In the genomic region with DNA sequence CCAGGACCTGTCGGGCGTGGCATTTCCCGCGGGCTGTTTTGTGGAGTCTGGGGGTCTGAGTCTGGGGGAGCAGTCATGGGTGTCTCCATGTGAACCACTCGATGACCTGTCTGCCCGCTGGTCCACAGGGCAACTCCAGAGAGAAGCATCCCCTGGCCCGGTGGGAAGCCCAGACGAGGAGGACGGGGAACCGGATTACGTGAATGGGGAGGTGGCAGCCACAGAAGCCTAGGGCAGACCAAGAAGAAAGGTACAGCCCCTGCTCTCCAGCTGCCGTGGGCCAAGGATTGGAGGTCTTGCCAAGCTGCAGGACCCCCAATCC, we compare ENCODE assay signal across 1 cellular context.
TF ChIP-seq lines count a peak whose summit lies in the region.

No MANE protein-coding gene starts in this region.

TF ChIP-seq in WTC11, 78 proteins besides CTCF, POLR2A, EP300 and RAD21 (continued from another document):
- no peak for TF ChIP-seq TCF7 (CRISPR knock-in tag; IDR thresholded peaks at IDR 0.05; ENCODE audit: low read depth)
- no peak for TF ChIP-seq RORB (CRISPR knock-in tag; IDR thresholded peaks at IDR 0.05)
- TF ChIP-seq CREM (CRISPR knock-in tag; IDR thresholded peaks at IDR 0.05), result no peak
- TF ChIP-seq NR2C2 (CRISPR knock-in tag; IDR thresholded peaks at IDR 0.05), result no peak
- TF ChIP-seq SMAD3 (CRISPR knock-in tag; IDR thresholded peaks at IDR 0.05; ENCODE audit: borderline replicate concordance), result no peak
- no peak for TF ChIP-seq ZNF317 (CRISPR knock-in tag; IDR thresholded peaks at IDR 0.05; ENCODE audit: borderline replicate concordance, low read depth)
- TF ChIP-seq, protein P1, sequence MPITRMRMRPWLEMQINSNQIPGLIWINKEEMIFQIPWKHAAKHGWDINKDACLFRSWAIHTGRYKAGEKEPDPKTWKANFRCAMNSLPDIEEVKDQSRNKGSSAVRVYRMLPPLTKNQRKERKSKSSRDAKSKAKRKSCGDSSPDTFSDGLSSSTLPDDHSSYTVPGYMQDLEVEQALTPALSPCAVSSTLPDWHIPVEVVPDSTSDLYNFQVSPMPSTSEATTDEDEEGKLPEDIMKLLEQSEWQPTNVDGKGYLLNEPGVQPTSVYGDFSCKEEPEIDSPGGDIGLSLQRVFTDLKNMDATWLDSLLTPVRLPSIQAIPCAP (CRISPR knock-in tag; IDR thresholded peaks at IDR 0.05), result no peak
- TF ChIP-seq ZBTB21 (CRISPR knock-in tag; IDR thresholded peaks at IDR 0.05; ENCODE audit: borderline replicate concordance), result no peak
- TF ChIP-seq ZNF423 (CRISPR knock-in tag; IDR thresholded peaks at IDR 0.05), result no peak
- no peak for TF ChIP-seq PRRX2 (CRISPR knock-in tag; IDR thresholded peaks at IDR 0.05)
- TF ChIP-seq, protein P2, sequence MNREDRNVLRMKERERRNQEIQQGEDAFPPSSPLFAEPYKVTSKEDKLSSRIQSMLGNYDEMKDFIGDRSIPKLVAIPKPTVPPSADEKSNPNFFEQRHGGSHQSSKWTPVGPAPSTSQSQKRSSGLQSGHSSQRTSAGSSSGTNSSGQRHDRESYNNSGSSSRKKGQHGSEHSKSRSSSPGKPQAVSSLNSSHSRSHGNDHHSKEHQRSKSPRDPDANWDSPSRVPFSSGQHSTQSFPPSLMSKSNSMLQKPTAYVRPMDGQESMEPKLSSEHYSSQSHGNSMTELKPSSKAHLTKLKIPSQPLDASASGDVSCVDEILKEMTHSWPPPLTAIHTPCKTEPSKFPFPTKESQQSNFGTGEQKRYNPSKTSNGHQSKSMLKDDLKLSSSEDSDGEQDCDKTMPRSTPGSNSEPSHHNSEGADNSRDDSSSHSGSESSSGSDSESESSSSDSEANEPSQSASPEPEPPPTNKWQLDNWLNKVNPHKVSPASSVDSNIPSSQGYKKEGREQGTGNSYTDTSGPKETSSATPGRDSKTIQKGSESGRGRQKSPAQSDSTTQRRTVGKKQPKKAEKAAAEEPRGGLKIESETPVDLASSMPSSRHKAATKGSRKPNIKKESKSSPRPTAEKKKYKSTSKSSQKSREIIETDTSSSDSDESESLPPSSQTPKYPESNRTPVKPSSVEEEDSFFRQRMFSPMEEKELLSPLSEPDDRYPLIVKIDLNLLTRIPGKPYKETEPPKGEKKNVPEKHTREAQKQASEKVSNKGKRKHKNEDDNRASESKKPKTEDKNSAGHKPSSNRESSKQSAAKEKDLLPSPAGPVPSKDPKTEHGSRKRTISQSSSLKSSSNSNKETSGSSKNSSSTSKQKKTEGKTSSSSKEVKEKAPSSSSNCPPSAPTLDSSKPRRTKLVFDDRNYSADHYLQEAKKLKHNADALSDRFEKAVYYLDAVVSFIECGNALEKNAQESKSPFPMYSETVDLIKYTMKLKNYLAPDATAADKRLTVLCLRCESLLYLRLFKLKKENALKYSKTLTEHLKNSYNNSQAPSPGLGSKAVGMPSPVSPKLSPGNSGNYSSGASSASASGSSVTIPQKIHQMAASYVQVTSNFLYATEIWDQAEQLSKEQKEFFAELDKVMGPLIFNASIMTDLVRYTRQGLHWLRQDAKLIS (CRISPR knock-in tag; IDR thresholded peaks at IDR 0.05; ENCODE audit: borderline replicate concordance), result no peak
- TF ChIP-seq, protein P3, sequence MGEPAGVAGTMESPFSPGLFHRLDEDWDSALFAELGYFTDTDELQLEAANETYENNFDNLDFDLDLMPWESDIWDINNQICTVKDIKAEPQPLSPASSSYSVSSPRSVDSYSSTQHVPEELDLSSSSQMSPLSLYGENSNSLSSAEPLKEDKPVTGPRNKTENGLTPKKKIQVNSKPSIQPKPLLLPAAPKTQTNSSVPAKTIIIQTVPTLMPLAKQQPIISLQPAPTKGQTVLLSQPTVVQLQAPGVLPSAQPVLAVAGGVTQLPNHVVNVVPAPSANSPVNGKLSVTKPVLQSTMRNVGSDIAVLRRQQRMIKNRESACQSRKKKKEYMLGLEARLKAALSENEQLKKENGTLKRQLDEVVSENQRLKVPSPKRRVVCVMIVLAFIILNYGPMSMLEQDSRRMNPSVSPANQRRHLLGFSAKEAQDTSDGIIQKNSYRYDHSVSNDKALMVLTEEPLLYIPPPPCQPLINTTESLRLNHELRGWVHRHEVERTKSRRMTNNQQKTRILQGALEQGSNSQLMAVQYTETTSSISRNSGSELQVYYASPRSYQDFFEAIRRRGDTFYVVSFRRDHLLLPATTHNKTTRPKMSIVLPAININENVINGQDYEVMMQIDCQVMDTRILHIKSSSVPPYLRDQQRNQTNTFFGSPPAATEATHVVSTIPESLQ (CRISPR knock-in tag; IDR thresholded peaks at IDR 0.05), result no peak
- no peak for TF ChIP-seq CBFB (CRISPR knock-in tag; IDR thresholded peaks at IDR 0.05; ENCODE audit: low read depth)
- no peak for TF ChIP-seq ZNF219 (CRISPR knock-in tag; IDR thresholded peaks at IDR 0.05; ENCODE audit: borderline replicate concordance)
- TF ChIP-seq, protein P4, sequence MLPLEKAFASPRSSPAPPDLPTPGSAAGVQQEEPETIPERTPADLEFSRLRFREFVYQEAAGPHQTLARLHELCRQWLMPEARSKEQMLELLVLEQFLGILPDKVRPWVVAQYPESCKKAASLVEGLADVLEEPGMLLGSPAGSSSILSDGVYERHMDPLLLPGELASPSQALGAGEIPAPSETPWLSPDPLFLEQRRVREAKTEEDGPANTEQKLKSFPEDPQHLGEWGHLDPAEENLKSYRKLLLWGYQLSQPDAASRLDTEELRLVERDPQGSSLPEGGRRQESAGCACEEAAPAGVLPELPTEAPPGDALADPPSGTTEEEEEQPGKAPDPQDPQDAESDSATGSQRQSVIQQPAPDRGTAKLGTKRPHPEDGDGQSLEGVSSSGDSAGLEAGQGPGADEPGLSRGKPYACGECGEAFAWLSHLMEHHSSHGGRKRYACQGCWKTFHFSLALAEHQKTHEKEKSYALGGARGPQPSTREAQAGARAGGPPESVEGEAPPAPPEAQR (CRISPR knock-in tag; IDR thresholded peaks at IDR 0.05), result no peak
- TF ChIP-seq, protein P5, sequence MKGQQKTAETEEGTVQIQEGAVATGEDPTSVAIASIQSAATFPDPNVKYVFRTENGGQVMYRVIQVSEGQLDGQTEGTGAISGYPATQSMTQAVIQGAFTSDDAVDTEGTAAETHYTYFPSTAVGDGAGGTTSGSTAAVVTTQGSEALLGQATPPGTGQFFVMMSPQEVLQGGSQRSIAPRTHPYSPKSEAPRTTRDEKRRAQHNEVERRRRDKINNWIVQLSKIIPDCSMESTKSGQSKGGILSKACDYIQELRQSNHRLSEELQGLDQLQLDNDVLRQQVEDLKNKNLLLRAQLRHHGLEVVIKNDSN (CRISPR knock-in tag; IDR thresholded peaks at IDR 0.05), result no peak
- TF ChIP-seq, protein P6, sequence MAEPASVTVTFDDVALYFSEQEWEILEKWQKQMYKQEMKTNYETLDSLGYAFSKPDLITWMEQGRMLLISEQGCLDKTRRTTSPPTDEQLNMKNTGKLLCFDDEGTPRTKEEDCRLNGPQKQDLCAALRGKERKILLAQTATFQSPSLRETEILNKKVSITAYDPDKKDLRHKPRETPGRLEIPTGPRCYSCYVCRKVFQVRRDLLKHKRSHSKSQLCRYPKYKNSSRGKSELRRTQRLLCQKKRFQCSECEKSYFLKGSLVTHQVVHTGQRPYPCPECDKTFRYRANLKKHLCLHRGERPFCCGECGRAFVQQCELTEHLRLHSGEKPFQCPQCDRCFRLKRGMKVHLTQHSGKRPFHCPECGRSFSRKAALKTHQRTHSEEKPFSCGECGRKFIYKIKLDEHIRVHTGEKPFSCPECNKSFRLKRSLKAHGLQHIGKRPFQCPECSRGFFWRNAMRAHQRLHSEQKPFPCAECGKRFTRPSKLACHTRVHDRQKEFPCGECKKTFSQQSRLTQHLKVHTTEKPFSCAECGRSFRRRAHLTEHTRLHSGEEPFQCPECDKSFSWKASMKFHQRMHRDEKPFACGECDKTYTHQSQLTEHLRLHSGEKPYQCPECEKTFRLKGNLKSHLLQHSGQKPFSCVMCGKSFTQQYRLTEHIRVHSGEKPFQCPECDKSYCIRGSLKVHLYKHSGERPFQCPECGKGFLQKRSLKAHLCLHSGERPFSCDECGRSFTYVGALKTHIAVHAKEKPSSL (CRISPR knock-in tag; conservative IDR thresholded peaks at IDR 0.05), result no peak
- TF ChIP-seq, protein P7, sequence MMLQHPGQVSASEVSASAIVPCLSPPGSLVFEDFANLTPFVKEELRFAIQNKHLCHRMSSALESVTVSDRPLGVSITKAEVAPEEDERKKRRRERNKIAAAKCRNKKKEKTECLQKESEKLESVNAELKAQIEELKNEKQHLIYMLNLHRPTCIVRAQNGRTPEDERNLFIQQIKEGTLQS (CRISPR knock-in tag; conservative IDR thresholded peaks at IDR 0.05), result no peak
- no peak for TF ChIP-seq GTF2I (CRISPR knock-in tag; conservative IDR thresholded peaks at IDR 0.05)
